Comparison of ENCODE assay signal across 6 cellular contexts in genomic region chr9:28255174-28255573, GRCh38.
"Had no signal": no experiment of that assay in that cellular context is flagged by ENCODE, and none has a peak within 500 bp of the region (broad histone marks: within the 10 kb centered on the region; RNA-seq: fewer than 3 reads in every experiment).

No MANE protein-coding gene starts in this region.

- H3K4me2 ChIP-seq: KMS-11 had no signal

- H3K9ac ChIP-seq: KMS-11 had no signal

- DNase-seq: KBM-7, KG1 had no signal

- FAIRE-seq: HTR-8/SVneo, K562 had no signal

- H3K4me3 ChIP-seq: K562 had no signal

- ATAC-seq: K562 had no signal

- H3K27ac ChIP-seq: HL-60, KMS-11 had no signal
